8 cellular contexts compared by ENCODE assay signal in the genomic region with DNA sequence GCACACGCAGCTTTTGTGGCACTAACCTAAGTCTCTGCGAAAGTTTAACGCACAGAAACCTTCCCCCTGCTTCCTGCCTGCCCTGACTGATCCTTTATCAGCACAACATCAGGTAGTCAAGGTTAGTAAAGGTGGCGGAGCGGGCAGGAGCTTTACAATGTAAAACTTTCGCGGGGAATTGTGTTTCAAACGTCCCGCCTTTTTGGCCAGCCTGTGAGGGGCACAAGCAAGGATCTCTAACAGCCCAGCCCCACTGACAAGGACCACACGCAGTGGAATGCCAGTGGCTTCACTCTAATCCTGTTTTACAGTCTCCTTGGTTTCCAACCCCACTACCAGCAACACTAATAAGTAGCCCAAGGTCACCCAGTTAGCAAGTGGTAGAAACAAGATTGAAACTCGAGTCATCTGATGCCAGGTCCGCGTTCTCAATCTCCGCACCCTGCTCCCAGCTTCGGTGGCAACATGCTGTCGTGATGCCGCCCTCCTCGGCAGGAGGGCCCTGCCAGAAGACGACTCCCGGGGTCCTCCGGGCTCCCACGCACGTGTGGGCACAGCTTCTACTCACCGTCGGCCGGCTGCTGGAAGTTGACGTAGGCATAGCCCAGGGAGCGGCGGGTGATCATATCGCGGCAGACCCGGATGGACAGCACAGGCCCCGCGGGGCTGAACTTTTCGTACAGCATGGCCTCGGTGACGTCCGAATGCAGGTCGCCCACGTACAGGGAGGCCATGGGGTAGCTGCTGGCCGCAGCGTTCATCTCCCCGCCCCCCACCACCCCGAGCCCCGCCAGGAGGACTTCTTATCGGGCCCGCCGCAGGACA. TPM values are rescaled to one million over a fixed set of nuclear protein-coding genes. Genes with fewer than 3 reads are reported as not detected.
A peak's percentile ranks its signal among the peaks of the same experiment; 100 is the strongest.
DNase-seq lines count a peak whose midpoint lies in the region; ATAC-seq and TF ChIP-seq lines count a peak whose summit lies in the region.

No MANE protein-coding gene starts in this region.

- DNase-seq in adrenal gland (peak; percentile 75 to 94 (median 86)), left ventricle myocardium inferior (peak; percentile 60), posterior vena cava (ENCODE audit: low spot score) (peak; percentile 93)

- H3K9me3 ChIP-seq in DOHH2 (ENCODE audit: control insufficient read depth, insufficient read depth, low read length): no peaks in the 10 kb centered on the region
- no peaks in the 10 kb centered on the region for H3K9me3 ChIP-seq in SU-DHL-6 (ENCODE audit: insufficient read depth, low read length)
- H3K9me3 ChIP-seq in adrenal gland (replicated peaks in 1 of 3): no peaks in the 10 kb centered on the region
- H3K9me3 ChIP-seq in left ventricle myocardium inferior (replicated peaks): no peaks in the 10 kb centered on the region

- H3K4me3 ChIP-seq in DOHH2 (ENCODE audit: low read length) (peak overlapping the region; percentile 98), SU-DHL-6 (ENCODE audit: insufficient read depth, low read length, poor library complexity, severe bottlenecking) (peak overlapping the region; percentile 98), adrenal gland (peak overlapping the region; percentile 2 to 88 (median 80)), left ventricle myocardium inferior (peak overlapping the region; percentile 85)

- no peak overlapping the region for H2AFZ ChIP-seq in SU-DHL-6 (ENCODE audit: low read depth, low read length, severe bottlenecking)

- intact Hi-C loops in adrenal gland (cut with DNase I) (no loop called here), left ventricle myocardium inferior (cut with micrococcal nuclease) (no loop called here), posterior vena cava (cut with DNase I) (no loop called here)

- H3K27ac ChIP-seq in DOHH2 (ENCODE audit: low read depth, low read length): peak overlapping the region; percentile 39; the same call in 1 of the 2 replicates
- peak overlapping the region; percentile 71 for H3K27ac ChIP-seq in SU-DHL-6 (ENCODE audit: low read depth, low read length)
- peak overlapping the region; percentile 79 to 97 (median 91) for H3K27ac ChIP-seq in adrenal gland
- peak overlapping the region; percentile 90 for H3K27ac ChIP-seq in left ventricle myocardium inferior (replicated peaks)

- H3K79me2 ChIP-seq in DOHH2 (ENCODE audit: control insufficient read depth, low read length) (peaks cover 65% of the 10 kb centered on the region), SU-DHL-6 (ENCODE audit: insufficient read depth, low read length) (peaks cover 62% of the 10 kb centered on the region)

- WGBS in adrenal gland, 4 donors: 1 to 6% (median 2%) methylated on average over 8 to 48 of the region's 48 CpGs

- H3K4me1 ChIP-seq in DOHH2 (ENCODE audit: control insufficient read depth, low read length): peaks cover 29% of the 10 kb centered on the region
- peaks cover 33 to 46% of the 10 kb centered on the region in 2 donors for H3K4me1 ChIP-seq in adrenal gland (replicated peaks in 1 of 2)
- peaks cover 62% of the 10 kb centered on the region for H3K4me1 ChIP-seq in left ventricle myocardium inferior

- peak overlapping the region; percentile 98 for H3K9ac ChIP-seq in SU-DHL-6 (ENCODE audit: low read length)

- H3K36me3 ChIP-seq in DOHH2 (ENCODE audit: control insufficient read depth, low read length) (peaks cover 58% of the 10 kb centered on the region), SU-DHL-6 (ENCODE audit: low read length) (peaks cover 33% of the 10 kb centered on the region), adrenal gland (replicated peaks in 1 of 2) (peaks cover 0 to 20% of the 10 kb centered on the region in 2 donors), left ventricle myocardium inferior (peaks cover 32% of the 10 kb centered on the region)

- TF ChIP-seq POLR2A in adrenal gland (IDR thresholded peaks at IDR 0.05): peak; percentile 9 to 57

- H4K20me1 ChIP-seq in DOHH2 (ENCODE audit: control insufficient read depth, insufficient read depth, low read depth, low read length) (peaks cover 50% of the 10 kb centered on the region), SU-DHL-6 (ENCODE audit: low read depth, low read length) (peaks cover 43% of the 10 kb centered on the region)

- TF ChIP-seq CTCF in DOHH2 (IDR thresholded peaks at IDR 0.05; ENCODE audit: low read depth, low read length, poor library complexity, severe bottlenecking) (no peak), SU-DHL-6 (IDR thresholded peaks at IDR 0.05; ENCODE audit: insufficient read depth, low read length, poor library complexity, severe bottlenecking) (no peak), adrenal gland (IDR thresholded peaks at IDR 0.05) (no peak), left ventricle myocardium inferior (IDR thresholded peaks at IDR 0.05; ENCODE audit: borderline replicate concordance) (no peak)

- H3K27me3 ChIP-seq in DOHH2 (ENCODE audit: control insufficient read depth, low read length) (no peaks in the 10 kb centered on the region), SU-DHL-6 (ENCODE audit: low read length) (no peaks in the 10 kb centered on the region), adrenal gland (no peaks in the 10 kb centered on the region), left ventricle myocardium inferior (ENCODE audit: low read depth) (no peaks in the 10 kb centered on the region)

- H3K4me2 ChIP-seq in DOHH2 (ENCODE audit: low read length) (peak overlapping the region; percentile 96), SU-DHL-6 (ENCODE audit: low read depth, low read length, poor library complexity, severe bottlenecking) (peak overlapping the region; percentile 88)

- no peaks in the 10 kb centered on the region for H3K9me2 ChIP-seq in DOHH2 (replicated peaks; ENCODE audit: control insufficient read depth, low read length)
- no peaks in the 10 kb centered on the region for H3K9me2 ChIP-seq in SU-DHL-6 (replicated peaks; ENCODE audit: insufficient read depth, low read length)

- ATAC-seq in HG03135 (IDR thresholded peaks at IDR 0.05; ENCODE audit: unreplicated experiment): peak; percentile 24
- ATAC-seq in GM21576 (IDR thresholded peaks at IDR 0.05; ENCODE audit: unreplicated experiment): no peak
- ATAC-seq in HG03442 (IDR thresholded peaks at IDR 0.05; ENCODE audit: unreplicated experiment): no peak

- no peaks in the 10 kb centered on the region for H3F3A ChIP-seq in DOHH2 (ENCODE audit: control insufficient read depth, insufficient read depth)
- no peaks in the 10 kb centered on the region for H3F3A ChIP-seq in SU-DHL-6 (ENCODE audit: insufficient read depth)

RNA-seq across cellular contexts. Expression of gene PABPC4, which starts 1.2 kb away (rescaled TPM):
- total RNA-seq in adrenal gland (100 to 1,000 TPM; 108 to 354 (median 200) TPM), left ventricle myocardium inferior (210 TPM), posterior vena cava (100 to 1,000 TPM; 156 to 198 TPM)
- 100 to 1,000 TPM; 285 to 347 (median 290) TPM for polyA plus RNA-seq in adrenal gland

Comparison
In these comparisons a context has a peak if more than half of its experiments do, and no peak if none do; other contexts are left out.
1. H3K27ac ChIP-seq: peak in every context shown above with its lines; median percentile 91 in adrenal gland; 90 in left ventricle myocardium inferior; 71 in SU-DHL-6; 39 in DOHH2.